Comparison of ENCODE assay signal across 18 cellular contexts in the genomic region with DNA sequence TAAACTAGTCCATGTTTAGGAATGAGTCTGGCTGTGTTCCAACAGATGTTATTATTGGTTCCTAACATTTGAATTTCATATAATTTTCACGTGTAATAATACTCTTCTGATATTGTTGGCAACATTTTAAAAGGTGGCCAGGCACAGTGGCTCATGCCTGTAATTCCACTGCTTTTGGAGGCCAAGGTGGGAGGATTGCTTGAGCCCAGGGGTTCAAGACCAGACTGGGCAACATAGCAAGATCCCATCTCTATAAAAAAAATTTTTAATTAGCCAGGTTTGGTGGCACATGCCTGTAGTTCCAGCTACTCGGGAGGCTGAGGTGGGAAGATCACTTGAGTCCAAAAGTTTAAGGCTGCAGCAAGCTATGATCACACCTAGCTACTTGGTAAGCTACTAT.
DNase-seq lines count a peak whose midpoint lies in the region; FAIRE-seq and TF ChIP-seq lines count a peak whose summit lies in the region.
"Had no signal": no experiment of that assay in that cellular context is flagged by ENCODE, and none has a peak within 500 bp of the region (broad histone marks: within the 10 kb centered on the region; RNA-seq: fewer than 3 reads in every experiment).

No MANE protein-coding gene starts in this region.

- H3K9me3 ChIP-seq in DOHH2 (ENCODE audit: control insufficient read depth, insufficient read depth, low read length) (no peaks in the 10 kb centered on the region), HEK293 (ENCODE audit: control insufficient read depth, insufficient read depth, low read depth, low read length) (no peaks in the 10 kb centered on the region), SU-DHL-6 (ENCODE audit: insufficient read depth, low read length) (no peaks in the 10 kb centered on the region), endothelial cell of umbilical vein (replicated peaks; ENCODE audit: control insufficient read depth, insufficient read depth, low read length) (no peaks in the 10 kb centered on the region)

- BruUV-seq in endothelial cell of umbilical vein (replicated peaks; lab: Mats Ljungman, UMichigan): TSS peak; percentile 90

- no peak overlapping the region for H2AFZ ChIP-seq in SU-DHL-6 (ENCODE audit: low read depth, low read length, severe bottlenecking)
- no peak overlapping the region for H2AFZ ChIP-seq in endothelial cell of umbilical vein (ENCODE audit: low read depth, low read length)
- H2AFZ ChIP-seq: GM23338 had no signal

- H3K9me1 ChIP-seq in endothelial cell of umbilical vein (replicated peaks; ENCODE audit: control insufficient read depth, extremely low read depth, insufficient read depth, low read length): no peaks in the 10 kb centered on the region

- no peak overlapping the region for H3K27ac Mint-ChIP-seq in type B pancreatic cell
- H3K27ac Mint-ChIP-seq: CD4-positive, alpha-beta memory T cell; GM23338 had no signal

- H3K4me2 ChIP-seq in DOHH2 (ENCODE audit: low read length) (peak overlapping the region; percentile 55), SU-DHL-6 (ENCODE audit: low read depth, low read length, poor library complexity, severe bottlenecking) (peak overlapping the region; percentile 46), endothelial cell of umbilical vein (ENCODE audit: insufficient read depth, low read length) (peak overlapping the region; percentile 74)
- H3K4me2 ChIP-seq: GM23338 had no signal

- H3K9ac ChIP-seq in SU-DHL-6 (ENCODE audit: low read length) (peak overlapping the region; percentile 22), endothelial cell of umbilical vein (replicated peaks; ENCODE audit: extremely low read depth, insufficient read depth, low read length) (peak overlapping the region; percentile 81)

- peaks cover 6% of the 10 kb centered on the region for H3K36me3 Mint-ChIP-seq in type B pancreatic cell

- peaks cover 16% of the 10 kb centered on the region for H3K4me1 Mint-ChIP-seq in type B pancreatic cell (ENCODE audit: unreplicated experiment)
- H3K4me1 Mint-ChIP-seq: CD4-positive, alpha-beta memory T cell had no signal

- H3K9me3 Mint-ChIP-seq in type B pancreatic cell: no peaks in the 10 kb centered on the region
- H3K9me3 Mint-ChIP-seq: CD4-positive, alpha-beta memory T cell; GM23338; H9 had no signal

- H4K20me1 ChIP-seq in DOHH2 (ENCODE audit: control insufficient read depth, insufficient read depth, low read depth, low read length) (no peaks in the 10 kb centered on the region), SU-DHL-6 (ENCODE audit: low read depth, low read length) (no peaks in the 10 kb centered on the region), endothelial cell of umbilical vein (replicated peaks; ENCODE audit: control insufficient read depth, extremely low read depth, insufficient read depth, low read length) (no peaks in the 10 kb centered on the region)

- FAIRE-seq in endothelial cell of umbilical vein (lab: Jason Lieb, UNC): no peak

- H3K9me2 ChIP-seq in DOHH2 (replicated peaks; ENCODE audit: control insufficient read depth, low read length) (no peaks in the 10 kb centered on the region), SU-DHL-6 (replicated peaks; ENCODE audit: insufficient read depth, low read length) (no peaks in the 10 kb centered on the region)

- H3K79me2 ChIP-seq in DOHH2 (ENCODE audit: control insufficient read depth, low read length) (peaks cover 6% of the 10 kb centered on the region; the same call in 1 of the 2 replicates), SU-DHL-6 (ENCODE audit: insufficient read depth, low read length) (no peaks in the 10 kb centered on the region; the same call in 1 of the 2 replicates), endothelial cell of umbilical vein (ENCODE audit: control insufficient read depth, insufficient read depth, low read length) (peaks cover 4% of the 10 kb centered on the region)

- H3K4me3 Mint-ChIP-seq in type B pancreatic cell: no peak overlapping the region
- H3K4me3 Mint-ChIP-seq: CD4-positive, alpha-beta memory T cell; GM23338; H9 had no signal

- H3K4me1 ChIP-seq in DOHH2 (ENCODE audit: control insufficient read depth, low read length) (peaks cover 68% of the 10 kb centered on the region), HEK293 (ENCODE audit: control insufficient read depth, insufficient read depth, low read length) (no peaks in the 10 kb centered on the region), endothelial cell of umbilical vein (ENCODE audit: control insufficient read depth, extremely low read depth, insufficient read depth, low read length) (peaks cover 26% of the 10 kb centered on the region)

- dilution Hi-C loops in endothelial cell of umbilical vein (cut with MboI; ENCODE audit: extremely low pct_ligation_motif_present, low sequenced_read_pairs): no loop called here

- POLR2A ChIA-PET in HEK293 (lab: Yijun Ruan, JAX) (no interaction called here), endothelial cell of umbilical vein (lab: Charles Lee) (no interaction called here)

- H3K27me3 Mint-ChIP-seq in type B pancreatic cell: no peaks in the 10 kb centered on the region
- H3K27me3 Mint-ChIP-seq: CD4-positive, alpha-beta memory T cell had no signal

- H3K36me3 ChIP-seq in DOHH2 (ENCODE audit: control insufficient read depth, low read length) (peaks cover 53% of the 10 kb centered on the region), HEK293 (ENCODE audit: control insufficient read depth in 2 of 2, insufficient read depth in 1 of 2, low read length in 2 of 2) (no peaks in the 10 kb centered on the region), SU-DHL-6 (ENCODE audit: low read length) (peaks cover 10% of the 10 kb centered on the region), endothelial cell of umbilical vein (ENCODE audit: control insufficient read depth in 2 of 2, extremely low read depth in 1 of 2, insufficient read depth in 2 of 2, low read length in 2 of 2) (peaks cover 0 to 12% of the 10 kb centered on the region in 2 experiments)

- intact Hi-C loops in endothelial cell of umbilical vein (cut with micrococcal nuclease): loop anchor here (1.0 to 2.0 kb wide), 9 partner anchors 22 to 344 kb away; no protein-coding TSS in a partner anchor

- in situ Hi-C loops in GM13977 (cut with MboI; ENCODE audit: low pct_unique_long_range_greater_than_20kb, low sequenced_read_pairs, unreplicated experiment): no loop called here

- H3K4me3 ChIP-seq in DOHH2 (ENCODE audit: low read length): peak overlapping the region; percentile 52
- H3K4me3 ChIP-seq in HEK293 (ENCODE audit: low read depth, low read length): no peak overlapping the region
- no peak overlapping the region for H3K4me3 ChIP-seq in SU-DHL-6 (ENCODE audit: insufficient read depth, low read length, poor library complexity, severe bottlenecking)
- no peak overlapping the region for H3K4me3 ChIP-seq in endothelial cell of umbilical vein (replicated peaks in 1 of 3; ENCODE audit: insufficient read depth in 1 of 3, low read depth in 1 of 3, low read length in 3 of 3)
- H3K4me3 ChIP-seq: GM12878, GM23338 had no signal

- H3K27me3 ChIP-seq in DOHH2 (ENCODE audit: control insufficient read depth, low read length) (no peaks in the 10 kb centered on the region), SU-DHL-6 (ENCODE audit: low read length) (no peaks in the 10 kb centered on the region), endothelial cell of umbilical vein (ENCODE audit: control insufficient read depth in 2 of 2, insufficient read depth in 2 of 2, low read length in 2 of 2) (no peaks in the 10 kb centered on the region)

- no peak for TF ChIP-seq CTCF in DOHH2 (IDR thresholded peaks at IDR 0.05; ENCODE audit: low read depth, low read length, poor library complexity, severe bottlenecking)
- no peak for TF ChIP-seq CTCF in HEK293 (tag by site-specific recombination; IDR thresholded peaks at IDR 0.05)
- TF ChIP-seq CTCF in SU-DHL-6 (IDR thresholded peaks at IDR 0.05; ENCODE audit: insufficient read depth, low read length, poor library complexity, severe bottlenecking): no peak
- TF ChIP-seq CTCF in endothelial cell of umbilical vein (IDR thresholded peaks at IDR 0.05; ENCODE audit: extremely low read depth in 1 of 2, insufficient read depth in 1 of 2, low read depth in 1 of 2, low read length in 2 of 2): no peak
- no peak for TF ChIP-seq CTCF in type B pancreatic cell (conservative IDR thresholded peaks at IDR 0.05)
- TF ChIP-seq CTCF in GM13977 (IDR thresholded peaks at IDR 0.05; ENCODE audit: extremely low read depth, insufficient read depth, missing control alignments): no peak

- CTCF ChIA-PET in HEK293 (lab: Yijun Ruan, JAX) (no interaction called here), endothelial cell of umbilical vein (lab: Charles Lee) (interaction anchor here (4.5 kb wide), 1 partner anchor 343 kb away, joined by 19 read pairs; no protein-coding TSS in a partner anchor)

- DNase-seq in endothelial cell of umbilical vein (ENCODE audit: low read depth, low spot score): no peak
- no peak for DNase-seq in type B pancreatic cell (ENCODE audit: extremely low spot score, unreplicated experiment)
- DNase-seq in dermis blood vessel endothelial cell: no peak
- no peak for DNase-seq in occipital lobe (lab: John Stamatoyannopoulos, UW)
- no peak for DNase-seq in GM13977 (ENCODE audit: low spot score)
- DNase-seq: C1 segment of cervical spinal cord; Calu3; CD4-positive, alpha-beta memory T cell; COR-L47; DMS153; DND-41; GDM1; H9 had no signal

- peak overlapping the region; percentile 87 for H3K27ac ChIP-seq in DOHH2 (ENCODE audit: low read depth, low read length)
- H3K27ac ChIP-seq in HEK293 (ENCODE audit: extremely low read depth, low read depth, low read length): no peak overlapping the region
- peak overlapping the region; percentile 86 for H3K27ac ChIP-seq in SU-DHL-6 (ENCODE audit: low read depth, low read length)
- peak overlapping the region; percentile 90 for H3K27ac ChIP-seq in endothelial cell of umbilical vein (ENCODE audit: insufficient read depth, low read depth, low read length)

- TF ChIP-seq POLR2A in endothelial cell of umbilical vein (IDR thresholded peaks at IDR 0.05; ENCODE audit: low read depth, low read length): no peak

- H3F3A ChIP-seq in DOHH2 (ENCODE audit: control insufficient read depth, insufficient read depth) (peaks cover 18% of the 10 kb centered on the region), SU-DHL-6 (ENCODE audit: insufficient read depth) (peaks cover 18% of the 10 kb centered on the region)

TF ChIP-seq in HEK293, 187 proteins besides CTCF, POLR2A, EP300 and RAD21 (continues in another document):
- TF ChIP-seq ZNF121 (tag by site-specific recombination; IDR thresholded peaks at IDR 0.05): peak; percentile 80

TF ChIP-seq in endothelial cell of umbilical vein, 7 proteins besides CTCF, POLR2A, EP300 and RAD21 (continues in another document):
- TF ChIP-seq EZH2 (IDR thresholded peaks at IDR 0.05; ENCODE audit: borderline replicate concordance, low read depth, low read length, severe bottlenecking): no peak
- no peak for TF ChIP-seq POLR2AphosphoS5 (IDR thresholded peaks at IDR 0.05; ENCODE audit: insufficient read depth, low read depth, low read length)
- TF ChIP-seq MYC (IDR thresholded peaks at IDR 0.05; ENCODE audit: low read depth, low read length): no peak
- TF ChIP-seq FOS (IDR thresholded peaks at IDR 0.05; ENCODE audit: borderline replicate concordance, insufficient read depth, low read length): no peak
- no peak for TF ChIP-seq GATA2 (IDR thresholded peaks at IDR 0.05; ENCODE audit: insufficient read depth, insufficient read length, low read depth, low read length)
- no peak for TF ChIP-seq JUN (IDR thresholded peaks at IDR 0.05; ENCODE audit: borderline replicate concordance, insufficient read depth, insufficient read length, low read depth)
